ENCODE assay signal across 20 cellular contexts in the genomic region with DNA sequence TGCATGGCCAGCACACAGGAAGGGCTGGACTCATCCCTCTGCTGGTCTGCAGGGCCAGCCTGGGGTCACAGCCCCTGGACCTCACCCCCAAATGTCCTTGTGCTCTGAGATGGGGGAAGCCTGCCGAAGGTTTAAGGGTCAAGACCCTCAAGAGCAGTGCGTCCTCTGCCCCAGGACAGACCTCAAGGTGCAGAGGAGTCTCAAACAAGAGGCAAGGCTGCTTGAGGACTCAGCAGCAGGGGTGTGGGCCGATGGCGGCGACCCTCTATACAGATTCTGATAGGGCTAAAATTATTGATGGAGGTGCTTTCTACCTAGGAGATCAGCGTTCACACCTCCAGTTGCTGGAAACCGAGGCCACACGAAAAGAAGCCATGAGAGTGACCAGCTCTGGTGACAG.
DNase-seq lines count a peak whose midpoint lies in the region; ATAC-seq and TF ChIP-seq lines count a peak whose summit lies in the region.
"Had no signal": no experiment of that assay in that cellular context is flagged by ENCODE, and none has a peak within 500 bp of the region (broad histone marks: within the 10 kb centered on the region; RNA-seq: fewer than 3 reads in every experiment).

No MANE protein-coding gene starts in this region.

- H3K27ac ChIP-seq in cardiac muscle cell (peak overlapping the region; percentile 62), endodermal cell (ENCODE audit: low read depth, low read length) (peak overlapping the region; percentile 53), parathyroid adenoma (peak overlapping the region; percentile 55)
- H3K27ac ChIP-seq: A549, esophagus squamous epithelium, tibial nerve had no signal

- DNase-seq in cardiac muscle cell (ENCODE audit: low read depth in 1 of 2, low spot score in 1 of 2) (no peak), cardiac septum (ENCODE audit: low spot score) (no peak), endodermal cell (no peak), activated T-cell treated with anti-CD3 and anti-CD28 coated beads for 4 hours (no peak)
- no peak for DNase-seq in activated naive CD4-positive, alpha-beta T cell treated with anti-CD3 and anti-CD28 coated beads, Interleukin-2, amount 10 ng/mL, durations not matched to agents 7 days and 5 days
- DNase-seq: activated CD4-positive, alpha-beta T cell treated with anti-CD3 and anti-CD28 coated beads, Interleukin-2, amount 50 U/mL, for 4 hours; activated CD4-positive, CD25-positive, alpha-beta regulatory T cell; activated CD8-positive, alpha-beta memory T cell treated with anti-CD3 and anti-CD28 coated beads, Interleukin-2, amount 50 U/mL, for 48 hours; activated naive CD8-positive, alpha-beta T cell treated with anti-CD3 and anti-CD28 coated beads for 36 hours; DND-41; esophagus squamous epithelium; mesenchymal stem cell; NCI-H1436 treated with DMSO at 0.1 percent for 48 hours; stimulated activated naive CD4-positive, alpha-beta T cell treated with Interleukin-2 at 50 U/mL for 16 hours had no signal

- H3K9ac ChIP-seq in endodermal cell (ENCODE audit: extremely low read depth, low read length, poor library complexity, severe bottlenecking) (no peak overlapping the region), parathyroid adenoma (no peak overlapping the region)

- H3K36me3 ChIP-seq in cardiac muscle cell (peaks cover 2% of the 10 kb centered on the region), endodermal cell (ENCODE audit: control insufficient read depth, insufficient read depth, low read length) (peaks cover 18% of the 10 kb centered on the region), parathyroid adenoma (ENCODE audit: control insufficient read depth, insufficient read depth, low read length) (no peaks in the 10 kb centered on the region)

- CTCF ChIA-PET in activated naive CD4-positive, alpha-beta T cell treated with anti-CD3 and anti-CD28 coated beads, Interleukin-2, amount 10 ng/mL, durations not matched to agents 7 days and 5 days (lab: Charles Lee), result no interaction called here

- peaks cover 21% of the 10 kb centered on the region for H3K4me1 Mint-ChIP-seq in endodermal cell
- H3K4me1 Mint-ChIP-seq in activated naive CD4-positive, alpha-beta T cell treated with anti-CD3 and anti-CD28 coated beads, Interleukin-2, amount 10 ng/mL, durations not matched to agents 7 days and 5 days, result no peaks in the 10 kb centered on the region
- H3K4me1 Mint-ChIP-seq: activated naive CD8-positive, alpha-beta T cell treated with anti-CD3 and anti-CD28 coated beads for 36 hours had no signal

- 87 to 93% methylated on average over 8 of the region's 8 CpGs for WGBS in endodermal cell (ENCODE audit: insufficient coverage in 1 of 2, insufficient read length in 1 of 2), 2 experiments

- H3K4me1 ChIP-seq in cardiac muscle cell (ENCODE audit: low read depth), result peaks cover 20% of the 10 kb centered on the region
- H3K4me1 ChIP-seq in endodermal cell (ENCODE audit: control insufficient read depth, insufficient read depth, low read length), result no peaks in the 10 kb centered on the region
- peaks cover 18% of the 10 kb centered on the region for H3K4me1 ChIP-seq in parathyroid adenoma
- H3K4me1 ChIP-seq: A549 had no signal

- no peaks in the 10 kb centered on the region for H3K27me3 Mint-ChIP-seq in endodermal cell (ENCODE audit: insufficient read depth)
- H3K27me3 Mint-ChIP-seq in activated naive CD4-positive, alpha-beta T cell treated with anti-CD3 and anti-CD28 coated beads, Interleukin-2, amount 10 ng/mL, durations not matched to agents 7 days and 5 days, result peaks cover 15% of the 10 kb centered on the region

- peaks cover 24% of the 10 kb centered on the region for H3K9me3 Mint-ChIP-seq in endodermal cell
- H3K9me3 Mint-ChIP-seq in activated naive CD4-positive, alpha-beta T cell treated with anti-CD3 and anti-CD28 coated beads, Interleukin-2, amount 10 ng/mL, durations not matched to agents 7 days and 5 days, result no peaks in the 10 kb centered on the region
- H3K9me3 Mint-ChIP-seq: activated naive CD8-positive, alpha-beta T cell treated with anti-CD3 and anti-CD28 coated beads for 36 hours had no signal

- intact Hi-C loops in cardiac septum (cut with DNase I), result no loop called here

- TF ChIP-seq CTCF in cardiac muscle cell (IDR thresholded peaks at IDR 0.05; ENCODE audit: low read depth, low read length), result no peak
- TF ChIP-seq CTCF in endodermal cell (conservative IDR thresholded peaks at IDR 0.05), result no peak
- TF ChIP-seq CTCF in parathyroid adenoma (IDR thresholded peaks at IDR 0.05), result no peak

- peak overlapping the region; percentile 84 for H3K27ac Mint-ChIP-seq in endodermal cell
- no peak overlapping the region for H3K27ac Mint-ChIP-seq in activated naive CD4-positive, alpha-beta T cell treated with anti-CD3 and anti-CD28 coated beads, Interleukin-2, amount 10 ng/mL, durations not matched to agents 7 days and 5 days
- H3K27ac Mint-ChIP-seq: activated naive CD8-positive, alpha-beta T cell treated with anti-CD3 and anti-CD28 coated beads for 36 hours; B cell had no signal

- peak overlapping the region; percentile 59 for H3K4me2 ChIP-seq in parathyroid adenoma (ENCODE audit: low read length)
- H3K4me2 ChIP-seq: A549 had no signal

- H3K9me3 ChIP-seq in cardiac muscle cell (ENCODE audit: low read depth) (no peaks in the 10 kb centered on the region), endodermal cell (ENCODE audit: control insufficient read depth, low read length) (peaks cover 20% of the 10 kb centered on the region), parathyroid adenoma (ENCODE audit: control insufficient read depth, low read length) (no peaks in the 10 kb centered on the region)
- H3K9me3 ChIP-seq: A549, esophagus squamous epithelium, tibial nerve had no signal

- H3K27me3 ChIP-seq in cardiac muscle cell (no peaks in the 10 kb centered on the region), endodermal cell (ENCODE audit: control insufficient read depth, insufficient read depth, low read length, poor library complexity, severe bottlenecking) (no peaks in the 10 kb centered on the region), parathyroid adenoma (ENCODE audit: control insufficient read depth, insufficient read depth, low read length) (no peaks in the 10 kb centered on the region)
- H3K27me3 ChIP-seq: esophagus squamous epithelium, tibial nerve had no signal

- peaks cover 59% of the 10 kb centered on the region for H3K36me3 Mint-ChIP-seq in endodermal cell (ENCODE audit: low read depth)
- H3K36me3 Mint-ChIP-seq in activated naive CD4-positive, alpha-beta T cell treated with anti-CD3 and anti-CD28 coated beads, Interleukin-2, amount 10 ng/mL, durations not matched to agents 7 days and 5 days, result no peaks in the 10 kb centered on the region
- H3K36me3 Mint-ChIP-seq: activated naive CD8-positive, alpha-beta T cell treated with anti-CD3 and anti-CD28 coated beads for 36 hours had no signal

- H2AFZ ChIP-seq in parathyroid adenoma, result peak overlapping the region; percentile 73

- peaks cover 42% of the 10 kb centered on the region for H3K79me2 ChIP-seq in parathyroid adenoma

- ATAC-seq in HG03439 (IDR thresholded peaks at IDR 0.05; ENCODE audit: unreplicated experiment), result no peak
- ATAC-seq in GM21447 (IDR thresholded peaks at IDR 0.05; ENCODE audit: unreplicated experiment), result no peak
- ATAC-seq: A549 had no signal

- no peak overlapping the region for H3K4me3 Mint-ChIP-seq in endodermal cell
- no peak overlapping the region for H3K4me3 Mint-ChIP-seq in activated naive CD4-positive, alpha-beta T cell treated with anti-CD3 and anti-CD28 coated beads, Interleukin-2, amount 10 ng/mL, durations not matched to agents 7 days and 5 days
- H3K4me3 Mint-ChIP-seq: activated naive CD8-positive, alpha-beta T cell treated with anti-CD3 and anti-CD28 coated beads for 36 hours; B cell had no signal

- no peak overlapping the region for H3K4me3 ChIP-seq in cardiac muscle cell
- no peak overlapping the region for H3K4me3 ChIP-seq in endodermal cell (ENCODE audit: low read length)
- H3K4me3 ChIP-seq in parathyroid adenoma (ENCODE audit: low read depth, low read length), result no peak overlapping the region
- H3K4me3 ChIP-seq: A549, esophagus squamous epithelium, tibial nerve had no signal
